In genomic region chr20:4563534-4563933, GRCh38 we compare ENCODE assay signal across 8 cellular contexts.
DNase-seq lines count a peak whose midpoint lies in the region; ATAC-seq and TF ChIP-seq lines count a peak whose summit lies in the region.

No MANE protein-coding gene starts in this region.

- H3K4me2 ChIP-seq in GM23248 (ENCODE audit: unreplicated experiment) (no peak overlapping the region), mammary epithelial cell (ENCODE audit: insufficient read depth, low read depth, low read length) (no peak overlapping the region)

- no peaks in the 10 kb centered on the region for H3K36me3 ChIP-seq in GM23248 (ENCODE audit: low read depth)
- H3K36me3 ChIP-seq in mammary epithelial cell (ENCODE audit: insufficient read depth, low read length), result no peaks in the 10 kb centered on the region
- no peaks in the 10 kb centered on the region for H3K36me3 ChIP-seq in colonic mucosa

- no peaks in the 10 kb centered on the region for H3K79me2 ChIP-seq in GM23248 (ENCODE audit: insufficient read depth)
- H3K79me2 ChIP-seq in mammary epithelial cell (ENCODE audit: insufficient read depth, low read length), result no peaks in the 10 kb centered on the region

- 0 out of 2 replicates have a peak, but pooled peaks cover 10% of the 10 kb centered on the region for H3F3A ChIP-seq in GM23248 (ENCODE audit: insufficient read depth)

- BruUV-seq in mammary epithelial cell (replicated peaks; lab: Mats Ljungman, UMichigan), result no TSS peak

- in situ Hi-C loops in GM23248 (cut with MboI), result no loop called here
- in situ Hi-C loops in mammary epithelial cell (cut with MboI; ENCODE audit: low sequenced_read_pairs in 2 of 2), result no loop called here

- H3K9ac ChIP-seq in GM23248 (no peak overlapping the region), mammary epithelial cell (ENCODE audit: insufficient read depth, low read length) (no peak overlapping the region), colonic mucosa (ENCODE audit: low read depth in 2 of 2, low read length in 2 of 2) (no peak overlapping the region)

- H3K27ac ChIP-seq in GM23248 (no peak overlapping the region), mammary epithelial cell (ENCODE audit: insufficient read depth, low read depth, low read length) (no peak overlapping the region), colonic mucosa (no peak overlapping the region)

- H2AFZ ChIP-seq in GM23248, result no peak overlapping the region
- no peak overlapping the region for H2AFZ ChIP-seq in mammary epithelial cell (ENCODE audit: low read depth, low read length)

- TF ChIP-seq CTCF in mammary epithelial cell (conservative IDR thresholded peaks at IDR 0.05 in 1 of 2, IDR thresholded peaks at IDR 0.05 in 1 of 2; ENCODE audit: extremely low read depth in 1 of 2, insufficient read depth in 1 of 2, low read depth in 1 of 2, low read length in 2 of 2) (peak; percentile 51), colonic mucosa (IDR thresholded peaks at IDR 0.05) (no peak)

- H4K20me1 ChIP-seq in GM23248 (ENCODE audit: insufficient read depth) (no peaks in the 10 kb centered on the region), mammary epithelial cell (ENCODE audit: insufficient read depth, low read length) (no peaks in the 10 kb centered on the region)

- 19% methylated on average over 4 of the region's 4 CpGs for WGBS in GM23248 (ENCODE audit: low coverage in 1 of 2, low lambda C conversion rate in 2 of 2, missing lambda C conversion rate in 2 of 2), 2 experiments
- WGBS in mammary epithelial cell (ENCODE audit: low coverage, missing lambda C conversion rate), result 16% methylated on average over 4 of the region's 4 CpGs

- intact Hi-C loops in mammary epithelial cell (cut with micrococcal nuclease) (loop anchor here (5.0 kb wide), 1 partner anchor 111 kb away; no protein-coding TSS in a partner anchor), colonic mucosa (cut with DNase I) (no loop called here)

- no peaks in the 10 kb centered on the region for H3K4me1 ChIP-seq in GM23248 (ENCODE audit: insufficient read depth)
- peaks cover 3% of the 10 kb centered on the region for H3K4me1 ChIP-seq in mammary epithelial cell (ENCODE audit: insufficient read depth, low read length)
- no peaks in the 10 kb centered on the region for H3K4me1 ChIP-seq in colonic mucosa

- H3K9me3 ChIP-seq in GM23248 (ENCODE audit: low read depth), result no peaks in the 10 kb centered on the region
- H3K9me3 ChIP-seq in mammary epithelial cell (replicated peaks; ENCODE audit: insufficient read depth, low read length), result no peaks in the 10 kb centered on the region
- no peaks in the 10 kb centered on the region for H3K9me3 ChIP-seq in colonic mucosa

- DNase-seq in GM23248, result peak; percentile 85
- DNase-seq in NCI-H460 (ENCODE audit: extremely low read depth, low read depth), result peak; percentile 64
- DNase-seq in mammary epithelial cell, result peak; percentile 68
- peak; percentile 81 for DNase-seq in myocyte (ENCODE audit: low read depth)
- no peak for DNase-seq in NCI-H510A (lab: John Stamatoyannopoulos, UW)
- DNase-seq in colonic mucosa, result no peak

- CTCF ChIA-PET in mammary epithelial cell (lab: Charles Lee; ENCODE audit: low non-redundant PET), result no interaction called here

- H3K4me3 ChIP-seq in GM23248 (no peak overlapping the region), mammary epithelial cell (replicated peaks in 1 of 3; ENCODE audit: insufficient read depth in 1 of 3, low read depth in 2 of 3, low read length in 3 of 3) (no peak overlapping the region), colonic mucosa (no peak overlapping the region)

- H3K9me2 ChIP-seq in GM23248 (ENCODE audit: insufficient read depth), result no peaks in the 10 kb centered on the region

- dilution Hi-C loops in mammary epithelial cell (cut with HindIII; ENCODE audit: low sequenced_read_pairs), result loop anchor here (10.0 kb wide), 1 partner anchor 309 kb away; no protein-coding TSS in a partner anchor

- ATAC-seq in GM21447 (IDR thresholded peaks at IDR 0.05; ENCODE audit: unreplicated experiment) (no peak), HG03139 (IDR thresholded peaks at IDR 0.05; ENCODE audit: unreplicated experiment) (no peak)

- H3K27me3 ChIP-seq in GM23248 (replicated peaks; ENCODE audit: insufficient read depth) (0 out of 2 replicates have a peak, but pooled peaks cover 6% of the 10 kb centered on the region), mammary epithelial cell (ENCODE audit: insufficient read depth, low read length) (no peaks in the 10 kb centered on the region), colonic mucosa (no peaks in the 10 kb centered on the region)

Comparison
In these comparisons a context has a peak if more than half of its experiments do, and no peak if none do; other contexts are left out.
1. DNase-seq: peak in GM23248 (single experiment), NCI-H460 (single experiment), mammary epithelial cell (single experiment) and myocyte (single experiment); none in NCI-H510A (single experiment) and colonic mucosa (single experiment).